ENCODE assay signal across 11 cellular contexts in the genomic region with DNA sequence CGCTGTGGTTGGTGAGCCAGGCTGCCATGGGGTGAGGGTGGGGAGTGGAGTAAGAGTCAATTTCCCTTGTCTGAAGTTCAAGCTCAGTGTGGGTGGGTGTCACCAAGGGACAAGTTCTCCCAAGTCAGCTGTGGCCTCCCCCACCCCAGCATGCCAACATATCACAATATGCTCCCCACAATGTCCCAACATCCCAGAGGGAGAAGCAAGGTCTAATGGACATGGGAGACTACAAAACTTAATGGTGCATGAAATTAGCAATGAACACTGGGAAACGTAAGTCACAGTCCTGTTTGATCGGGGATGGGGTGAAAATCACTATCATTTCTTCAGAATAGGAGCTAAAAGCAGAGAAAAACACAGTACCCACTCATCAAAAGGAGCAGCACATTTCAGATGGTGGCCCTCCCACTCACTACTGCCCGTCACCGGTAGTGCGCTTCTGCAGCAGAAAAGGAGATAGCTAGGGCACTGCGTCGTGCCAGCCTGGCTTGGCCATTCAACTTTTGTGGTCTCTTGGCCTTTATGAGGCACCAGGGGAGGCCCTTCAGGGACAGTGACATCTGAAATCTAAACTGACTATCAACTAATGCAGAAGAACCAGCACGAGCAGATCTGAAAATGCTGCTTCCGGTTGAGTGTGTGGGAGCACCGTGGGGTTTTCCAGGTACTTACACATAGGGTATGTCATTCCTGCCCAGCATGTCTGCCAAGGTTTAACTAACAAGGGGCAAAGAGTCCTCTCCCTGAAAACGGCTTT. TPM values are rescaled to one million over a fixed set of nuclear protein-coding genes. Genes with fewer than 3 reads are reported as not detected.
DNase-seq lines count a peak whose midpoint lies in the region; ATAC-seq and TF ChIP-seq lines count a peak whose summit lies in the region.
"Had no signal": no experiment of that assay in that cellular context is flagged by ENCODE, and none has a peak within 500 bp of the region (broad histone marks: within the 10 kb centered on the region; RNA-seq: fewer than 3 reads in every experiment).

No MANE protein-coding gene starts in this region.

- H3K36me3 ChIP-seq in gastrocnemius medialis: no peaks in the 10 kb centered on the region
- H3K36me3 ChIP-seq: neutrophil had no signal

- CTCF ChIA-PET in activated naive CD4-positive, alpha-beta T cell treated with anti-CD3 and anti-CD28 coated beads for 36 hours (lab: Charles Lee): interaction anchor here (1.1 to 2.2 kb wide), 2 partner anchors 7 to 9 kb away, joined by 3 to 6 read pairs; no protein-coding TSS in a partner anchor

- H3K4me1 ChIP-seq in gastrocnemius medialis: no peaks in the 10 kb centered on the region

- peaks cover 52% of the 10 kb centered on the region for H3K4me1 Mint-ChIP-seq in activated naive CD4-positive, alpha-beta T cell treated with anti-CD3 and anti-CD28 coated beads for 36 hours (ENCODE audit: low read depth)
- peaks cover 61% of the 10 kb centered on the region for H3K4me1 Mint-ChIP-seq in activated T-cell treated with anti-CD3 and anti-CD28 coated beads, Interleukin-2, amount 50 U/mL, for 72 hours (ENCODE audit: low read depth)
- H3K4me1 Mint-ChIP-seq in mesothelial cell of epicardium: peaks cover 28% of the 10 kb centered on the region
- H3K4me1 Mint-ChIP-seq in stimulated activated naive CD8-positive, alpha-beta T cell treated with anti-CD3 and anti-CD28 coated beads, Interleukin-15, Interleukin-2, amounts not matched to agents 100 ng/mL and 50 ng/mL, for 24 hours (ENCODE audit: low read depth): peaks cover 76% of the 10 kb centered on the region

- no peaks in the 10 kb centered on the region for H3K36me3 Mint-ChIP-seq in activated naive CD4-positive, alpha-beta T cell treated with anti-CD3 and anti-CD28 coated beads for 36 hours (ENCODE audit: low read depth)
- no peaks in the 10 kb centered on the region for H3K36me3 Mint-ChIP-seq in activated T-cell treated with anti-CD3 and anti-CD28 coated beads, Interleukin-2, amount 50 U/mL, for 72 hours (ENCODE audit: insufficient read depth in 2 of 2)
- no peaks in the 10 kb centered on the region for H3K36me3 Mint-ChIP-seq in mesothelial cell of epicardium
- no peaks in the 10 kb centered on the region for H3K36me3 Mint-ChIP-seq in stimulated activated naive CD8-positive, alpha-beta T cell treated with anti-CD3 and anti-CD28 coated beads, Interleukin-15, Interleukin-2, amounts not matched to agents 100 ng/mL and 50 ng/mL, for 24 hours (ENCODE audit: low read depth)

- no peaks in the 10 kb centered on the region for H3K9me3 Mint-ChIP-seq in activated naive CD4-positive, alpha-beta T cell treated with anti-CD3 and anti-CD28 coated beads for 36 hours
- no peaks in the 10 kb centered on the region for H3K9me3 Mint-ChIP-seq in activated T-cell treated with anti-CD3 and anti-CD28 coated beads, Interleukin-2, amount 50 U/mL, for 72 hours
- no peaks in the 10 kb centered on the region for H3K9me3 Mint-ChIP-seq in mesothelial cell of epicardium
- no peaks in the 10 kb centered on the region for H3K9me3 Mint-ChIP-seq in stimulated activated naive CD8-positive, alpha-beta T cell treated with anti-CD3 and anti-CD28 coated beads, Interleukin-15, Interleukin-2, amounts not matched to agents 100 ng/mL and 50 ng/mL, for 24 hours

- no peaks in the 10 kb centered on the region for H3K9me3 ChIP-seq in gastrocnemius medialis
- H3K9me3 ChIP-seq: neutrophil had no signal

- TF ChIP-seq POLR2A in gastrocnemius medialis (IDR thresholded peaks at IDR 0.05) (no peak), erythroblast (IDR thresholded peaks at IDR 0.05; ENCODE audit: low read length) (no peak)

- no peak overlapping the region for H3K4me3 ChIP-seq in gastrocnemius medialis

- no peaks in the 10 kb centered on the region for H3K27me3 ChIP-seq in gastrocnemius medialis

- no peak overlapping the region for H3K4me3 Mint-ChIP-seq in activated naive CD4-positive, alpha-beta T cell treated with anti-CD3 and anti-CD28 coated beads for 36 hours
- H3K4me3 Mint-ChIP-seq in activated T-cell treated with anti-CD3 and anti-CD28 coated beads, Interleukin-2, amount 50 U/mL, for 72 hours: peak overlapping the region; percentile 47 to 89
- H3K4me3 Mint-ChIP-seq in mesothelial cell of epicardium: no peak overlapping the region
- peak overlapping the region; percentile 27 for H3K4me3 Mint-ChIP-seq in stimulated activated naive CD8-positive, alpha-beta T cell treated with anti-CD3 and anti-CD28 coated beads, Interleukin-15, Interleukin-2, amounts not matched to agents 100 ng/mL and 50 ng/mL, for 24 hours

- in situ Hi-C loops in gastrocnemius medialis (cut with MboI; ENCODE audit: low sequenced_read_pairs in 4 of 4): no loop called here

- intact Hi-C loops in activated naive CD4-positive, alpha-beta T cell treated with anti-CD3 and anti-CD28 coated beads for 36 hours (cut with micrococcal nuclease): loop anchor here (2.0 kb wide), 1 partner anchor 15 kb away; no protein-coding TSS in a partner anchor
- intact Hi-C loops in gastrocnemius medialis (cut with DNase I; ENCODE audit: low total_unique reads): no loop called here

- DNase-seq in activated naive CD4-positive, alpha-beta T cell treated with anti-CD3 and anti-CD28 coated beads for 36 hours: peak; percentile 64
- DNase-seq in activated naive CD4-positive, alpha-beta T cell treated with anti-CD3 and anti-CD28 coated beads, Interleukin-2, amount 50 U/mL, for 16 hours: no peak
- DNase-seq in activated T-cell treated with anti-CD3 and anti-CD28 coated beads, Interleukin-2, amount 50 U/mL, for 72 hours: peak; percentile 45 to 64
- no peak for DNase-seq in mesothelial cell of epicardium (ENCODE audit: low spot score in 2 of 2, unreplicated experiment in 2 of 2)
- no peak for DNase-seq in NCI-H1436 (lab: John Stamatoyannopoulos, UW)
- no peak for DNase-seq in gastrocnemius medialis
- no peak for DNase-seq in erythroblast (lab: John Stamatoyannopoulos, UW)
- DNase-seq: mammary epithelial cell, SIG-M5 had no signal

- H3K27ac Mint-ChIP-seq in activated naive CD4-positive, alpha-beta T cell treated with anti-CD3 and anti-CD28 coated beads for 36 hours: peak overlapping the region; percentile 90
- H3K27ac Mint-ChIP-seq in activated T-cell treated with anti-CD3 and anti-CD28 coated beads, Interleukin-2, amount 50 U/mL, for 72 hours: peak overlapping the region; percentile 96
- peak overlapping the region; percentile 96 for H3K27ac Mint-ChIP-seq in mesothelial cell of epicardium
- peak overlapping the region; percentile 92 for H3K27ac Mint-ChIP-seq in stimulated activated naive CD8-positive, alpha-beta T cell treated with anti-CD3 and anti-CD28 coated beads, Interleukin-15, Interleukin-2, amounts not matched to agents 100 ng/mL and 50 ng/mL, for 24 hours

- H3K27ac ChIP-seq in gastrocnemius medialis: no peak overlapping the region
- H3K27ac ChIP-seq: neutrophil had no signal

- no peaks in the 10 kb centered on the region for H3K27me3 Mint-ChIP-seq in activated naive CD4-positive, alpha-beta T cell treated with anti-CD3 and anti-CD28 coated beads for 36 hours (ENCODE audit: low read depth)
- no peaks in the 10 kb centered on the region for H3K27me3 Mint-ChIP-seq in activated T-cell treated with anti-CD3 and anti-CD28 coated beads, Interleukin-2, amount 50 U/mL, for 72 hours (ENCODE audit: low read depth)
- H3K27me3 Mint-ChIP-seq in mesothelial cell of epicardium (ENCODE audit: low read depth): no peaks in the 10 kb centered on the region
- H3K27me3 Mint-ChIP-seq in stimulated activated naive CD8-positive, alpha-beta T cell treated with anti-CD3 and anti-CD28 coated beads, Interleukin-15, Interleukin-2, amounts not matched to agents 100 ng/mL and 50 ng/mL, for 24 hours: no peaks in the 10 kb centered on the region

- peak; percentile 81 to 93 for ATAC-seq in activated T-cell treated with anti-CD3 and anti-CD28 coated beads, Interleukin-2, amount 50 U/mL, for 72 hours (replicated peaks in 1 of 2)
- no peak for ATAC-seq in gastrocnemius medialis

- TF ChIP-seq CTCF in mesothelial cell of epicardium (IDR thresholded peaks at IDR 0.05; ENCODE audit: unreplicated experiment) (no peak), gastrocnemius medialis (IDR thresholded peaks at IDR 0.05 in 4 of 5, conservative IDR thresholded peaks at IDR 0.05 in 1 of 5) (no peak)

RNA-seq across cellular contexts. Expression of gene NDFIP1, which starts 20.5 kb away (rescaled TPM):
- total RNA-seq in activated naive CD4-positive, alpha-beta T cell treated with anti-CD3 and anti-CD28 coated beads for 36 hours: 100 to 1,000 TPM; 103 to 104 TPM
- total RNA-seq in activated T-cell treated with anti-CD3 and anti-CD28 coated beads, Interleukin-2, amount 50 U/mL, for 72 hours: 10 to 100 TPM; 63.1 to 73.1 TPM
- 63.2 to 67.9 TPM (median 66.1 TPM) in 3 replicates for total RNA-seq in mesothelial cell of epicardium
- 10 to 100 TPM; 37.1 to 63.5 (median 42.5) TPM for total RNA-seq in gastrocnemius medialis

Comparison
In these comparisons a context has a peak if more than half of its experiments do, and no peak if none do; other contexts are left out.
1. DNase-seq: peak in activated naive CD4-positive, alpha-beta T cell treated with anti-CD3 and anti-CD28 coated beads for 36 hours (single experiment) and activated T-cell treated with anti-CD3 and anti-CD28 coated beads, Interleukin-2, amount 50 U/mL, for 72 hours (2 of 2); none in activated naive CD4-positive, alpha-beta T cell treated with anti-CD3 and anti-CD28 coated beads, Interleukin-2, amount 50 U/mL, for 16 hours (single experiment), mesothelial cell of epicardium (0 of 2), NCI-H1436 (single experiment), gastrocnemius medialis (0 of 2) and erythroblast (0 of 2).
2. H3K4me3 Mint-ChIP-seq: peak in activated T-cell treated with anti-CD3 and anti-CD28 coated beads, Interleukin-2, amount 50 U/mL, for 72 hours (2 of 2) and stimulated activated naive CD8-positive, alpha-beta T cell treated with anti-CD3 and anti-CD28 coated beads, Interleukin-15, Interleukin-2, amounts not matched to agents 100 ng/mL and 50 ng/mL, for 24 hours (single experiment); none in activated naive CD4-positive, alpha-beta T cell treated with anti-CD3 and anti-CD28 coated beads for 36 hours (single experiment) and mesothelial cell of epicardium (single experiment).
3. ATAC-seq: peak in activated T-cell treated with anti-CD3 and anti-CD28 coated beads, Interleukin-2, amount 50 U/mL, for 72 hours (2 of 2); none in gastrocnemius medialis (0 of 2).
4. Peak in every context shown above with its lines, with median percentiles within 50 percentile points of each other: H3K27ac Mint-ChIP-seq.